9 cellular contexts compared by ENCODE assay signal in genomic region chr1:100538935-100539835, GRCh38. TPM values are rescaled to one million over a fixed set of nuclear protein-coding genes. Genes with fewer than 3 reads are reported as not detected.
DNase-seq lines count a peak whose midpoint lies in the region; ATAC-seq and TF ChIP-seq lines count a peak whose summit lies in the region.
"Had no signal": no experiment of that assay in that cellular context is flagged by ENCODE, and none has a peak within 500 bp of the region (broad histone marks: within the 10 kb centered on the region; RNA-seq: fewer than 3 reads in every experiment).

No MANE protein-coding gene starts in this region.

- DNase-seq in NCI-H1092 treated with DMSO at 0.1 percent for 48 hours (lab: John Stamatoyannopoulos, UW) (peak; percentile 35), heart left ventricle (peak in 3 of 5 donors; percentile 31 to 68 (median 35)), posterior cingulate gyrus (peak in 9 of 10 donors; percentile 12 to 91 (median 48))
- DNase-seq in activated effector memory CD4-positive, alpha-beta T cell treated with anti-CD3 and anti-CD28 coated beads, Interleukin-2, amount 50 U/mL, for 16 hours = peak; percentile 69

- TF ChIP-seq CTCF in heart left ventricle (IDR thresholded peaks at IDR 0.05) = peak in 5 of 12 donors; percentile 5 to 33 (median 12)

- H3K27me3 ChIP-seq in heart left ventricle = peaks cover 11 to 45% (median 20%) of the 10 kb centered on the region in 9 donors

- intact Hi-C loops in heart left ventricle (cut with DNase I) (loop anchor here in 1 of 10 donors (10.0 kb wide), 1 partner anchor 176 kb away; the partner anchor contains the start of gene VCAM1), posterior cingulate gyrus (cut with DNase I) (no loop called here)

- TF ChIP-seq POLR2A in heart left ventricle (IDR thresholded peaks at IDR 0.05) = no peak

- peak overlapping the region; percentile 25; the same call in 1 of the 2 replicates for H3K4me3 ChIP-seq in GM08714 (ENCODE audit: low read length)
- peak overlapping the region; percentile 18 to 61 (median 49) for H3K4me3 ChIP-seq in heart left ventricle

- peaks cover 0 to 31% (median 10%) of the 10 kb centered on the region in 12 donors for H3K4me1 ChIP-seq in heart left ventricle

- WGBS in heart left ventricle, 4 donors = 0 to 1% (median 0%) methylated on average over 18 to 101 of the region's 101 CpGs

- no peaks in the 10 kb centered on the region for H3K9me3 ChIP-seq in heart left ventricle

- ATAC-seq in heart left ventricle (peak in 3 of 4 donors; percentile 49 to 75 (median 72)), GM21390 (IDR thresholded peaks at IDR 0.05; ENCODE audit: unreplicated experiment) (no peak), GM19397 (IDR thresholded peaks at IDR 0.05; ENCODE audit: unreplicated experiment) (no peak), HG02610 (IDR thresholded peaks at IDR 0.05; ENCODE audit: unreplicated experiment) (no peak)

- H3K27ac ChIP-seq in heart left ventricle = no peak overlapping the region

- H3K36me3 ChIP-seq in heart left ventricle = no peaks in the 10 kb centered on the region

RNA-seq across cellular contexts. Expression of gene GPR88, which starts 1.2 kb away (rescaled TPM):
- total RNA-seq in heart left ventricle = under 1 TPM in 4 of 9 donors, not detected in 5; 0.08 to 0.27 (median 0.11) TPM
- under 1 TPM; 0.01 to 0.15 TPM for polyA plus RNA-seq in heart left ventricle
- total RNA-seq: SK-MEL-5 had no signal

Comparison
In these comparisons a context has a peak if more than half of its experiments do, and no peak if none do; other contexts are left out.
1. ATAC-seq: peak in heart left ventricle (3 of 4); none in GM21390 (single experiment), GM19397 (single experiment) and HG02610 (single experiment).
2. Peak in every context shown above with its lines, with median percentiles within 50 percentile points of each other: DNase-seq.